ENCODE assay signal across 8 cellular contexts in the genomic region with DNA sequence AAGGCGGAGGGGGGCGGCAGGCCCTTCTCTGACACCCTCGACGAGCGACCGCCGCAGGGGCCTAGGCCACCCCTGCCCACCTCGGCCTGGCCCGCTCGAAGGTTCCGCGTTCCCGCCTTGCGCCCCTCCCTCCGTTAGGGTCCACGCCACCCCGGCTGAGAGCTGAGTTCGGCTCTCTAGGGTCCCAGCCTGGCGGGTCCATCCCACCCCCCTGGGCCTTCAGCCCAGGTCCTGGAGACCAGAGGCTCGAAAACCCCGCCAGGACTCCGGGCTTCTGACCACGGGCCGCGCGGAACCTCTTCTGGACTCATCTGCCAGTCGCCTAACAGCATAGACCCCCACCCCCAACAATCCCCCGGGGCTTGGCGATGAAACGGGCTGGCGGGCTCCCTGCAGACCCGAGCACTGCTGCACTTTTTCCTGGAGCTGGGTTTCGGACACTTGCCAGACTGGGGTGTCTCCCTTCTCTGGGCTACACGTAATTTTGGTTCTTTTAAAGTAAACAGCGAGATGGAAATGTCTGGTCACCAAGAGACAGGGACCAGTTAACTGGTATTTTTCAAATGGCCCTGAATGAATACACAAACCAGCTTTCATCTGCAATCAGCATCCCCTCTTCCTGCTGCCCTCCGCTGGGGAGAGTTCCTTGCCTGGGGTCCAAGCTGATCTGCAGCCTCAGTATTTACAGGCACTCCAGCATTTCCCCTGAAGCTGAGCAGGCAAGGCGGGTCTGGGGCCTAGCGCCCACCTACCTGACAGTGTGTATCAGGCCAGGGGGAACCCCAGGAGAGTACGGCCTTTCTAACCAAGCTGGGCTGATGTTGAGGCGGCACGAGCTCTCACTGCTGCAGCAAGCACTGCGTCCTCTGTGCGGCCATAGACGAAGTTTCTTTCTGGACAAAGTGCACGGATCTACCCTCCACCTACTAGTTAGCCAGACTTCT. TPM values are rescaled to one million over a fixed set of nuclear protein-coding genes. Genes with fewer than 3 reads are reported as not detected.
DNase-seq lines count a peak whose midpoint lies in the region; ATAC-seq and TF ChIP-seq lines count a peak whose summit lies in the region.

No MANE protein-coding gene starts in this region.

- H3K9me2 ChIP-seq in Loucy (replicated peaks; ENCODE audit: low read depth, low read length): no peaks in the 10 kb centered on the region

- TF ChIP-seq CTCF in Loucy (conservative IDR thresholded peaks at IDR 0.05; ENCODE audit: low read length) (no peak), neutrophil (IDR thresholded peaks at IDR 0.05) (no peak)

- in situ Hi-C loops in ACHN (cut with HindIII; ENCODE audit: low pct_ligation_motif_present, low pct_unique_long_range_greater_than_20kb, low sequenced_read_pairs): no loop called here

- no peaks in the 10 kb centered on the region for H3K9me3 Mint-ChIP-seq in CD4-positive, CD25-positive, alpha-beta regulatory T cell
- H3K9me3 Mint-ChIP-seq in effector memory CD8-positive, alpha-beta T cell: no peaks in the 10 kb centered on the region

- peaks cover 0 to 30% (median 14%) of the 10 kb centered on the region in 4 donors for H3K4me1 Mint-ChIP-seq in CD4-positive, CD25-positive, alpha-beta regulatory T cell
- H3K4me1 Mint-ChIP-seq in effector memory CD8-positive, alpha-beta T cell (ENCODE audit: low read depth in 2 of 2): peaks cover 20 to 28% of the 10 kb centered on the region in 2 donors

- no peaks in the 10 kb centered on the region for H3K27me3 ChIP-seq in CD4-positive, CD25-positive, alpha-beta regulatory T cell (ENCODE audit: control insufficient read depth, insufficient read depth, low read length)
- H3K27me3 ChIP-seq in Loucy (ENCODE audit: insufficient read depth, low read length, poor library complexity, severe bottlenecking): no peaks in the 10 kb centered on the region
- H3K27me3 ChIP-seq in neutrophil: no peaks in the 10 kb centered on the region

- no peaks in the 10 kb centered on the region for H3K27me3 Mint-ChIP-seq in CD4-positive, CD25-positive, alpha-beta regulatory T cell
- no peaks in the 10 kb centered on the region for H3K27me3 Mint-ChIP-seq in effector memory CD8-positive, alpha-beta T cell

- peaks cover 35% of the 10 kb centered on the region for H3K36me3 ChIP-seq in CD4-positive, CD25-positive, alpha-beta regulatory T cell (ENCODE audit: control insufficient read depth, insufficient read depth, low read length)
- H3K36me3 ChIP-seq in Loucy (ENCODE audit: insufficient read depth, low read length): peaks cover 28% of the 10 kb centered on the region; the same call in 1 of the 2 replicates
- peaks cover 29% of the 10 kb centered on the region for H3K36me3 ChIP-seq in neutrophil

- H3K4me3 Mint-ChIP-seq in CD4-positive, CD25-positive, alpha-beta regulatory T cell: peak overlapping the region; percentile 59 to 88 (median 83)
- peak overlapping the region; percentile 71 to 84 for H3K4me3 Mint-ChIP-seq in effector memory CD8-positive, alpha-beta T cell

- H3K4me2 ChIP-seq in Loucy (ENCODE audit: low read depth, low read length, poor library complexity, severe bottlenecking): peak overlapping the region; percentile 96

- H3K9ac ChIP-seq in Loucy (ENCODE audit: low read depth, low read length, poor library complexity, severe bottlenecking): peak overlapping the region; percentile 80

- H3K4me3 ChIP-seq in CD4-positive, CD25-positive, alpha-beta regulatory T cell (ENCODE audit: low read depth, low read length): no peak overlapping the region
- H3K4me3 ChIP-seq in Loucy (ENCODE audit: low read length, poor library complexity, severe bottlenecking): peak overlapping the region; percentile 74
- peak overlapping the region; percentile 75 to 76 for H3K4me3 ChIP-seq in neutrophil (ENCODE audit: low read depth in 1 of 2, low read length in 1 of 2)

- ATAC-seq in CD4-positive, CD25-positive, alpha-beta regulatory T cell (ENCODE audit: low read depth in 2 of 2): no peak
- no peak for ATAC-seq in effector memory CD8-positive, alpha-beta T cell (replicated peaks)

- peaks cover 5% of the 10 kb centered on the region for H3F3A ChIP-seq in Loucy (ENCODE audit: low read depth)

- H2AFZ ChIP-seq in Loucy (ENCODE audit: low read length): no peak overlapping the region

- peak overlapping the region; percentile 66 for H3K27ac ChIP-seq in CD4-positive, CD25-positive, alpha-beta regulatory T cell (ENCODE audit: insufficient read depth, low read length, poor library complexity, severe bottlenecking)
- H3K27ac ChIP-seq in neutrophil: peak overlapping the region; percentile 80

- H3K27ac Mint-ChIP-seq in CD4-positive, CD25-positive, alpha-beta regulatory T cell: peak overlapping the region in 2 of 3 donors; percentile 43 to 60
- H3K27ac Mint-ChIP-seq in effector memory CD8-positive, alpha-beta T cell: peak overlapping the region in 1 of 2 donors; percentile 93

- peaks cover 41% of the 10 kb centered on the region for H3K79me2 ChIP-seq in Loucy (ENCODE audit: insufficient read depth, low read length)

- H3K4me1 ChIP-seq in CD4-positive, CD25-positive, alpha-beta regulatory T cell (ENCODE audit: control insufficient read depth, insufficient read depth, low read length, poor library complexity, severe bottlenecking): peaks cover 17% of the 10 kb centered on the region
- H3K4me1 ChIP-seq in Loucy (ENCODE audit: insufficient read depth, low read length, poor library complexity, severe bottlenecking): peaks cover 27% of the 10 kb centered on the region
- peaks cover 19 to 20% of the 10 kb centered on the region in 2 experiments for H3K4me1 ChIP-seq in neutrophil (ENCODE audit: control insufficient read depth in 1 of 2, insufficient read depth in 1 of 2, low read depth in 1 of 2, low read length in 1 of 2)

- no peak for DNase-seq in CD4-positive, CD25-positive, alpha-beta regulatory T cell
- no peak for DNase-seq in effector memory CD8-positive, alpha-beta T cell
- DNase-seq in ACHN: no peak
- DNase-seq in NOMO-1 treated with DMSO at 0.1 percent for 48 hours (lab: John Stamatoyannopoulos, UW; ENCODE audit: unreplicated experiment): no peak
- DNase-seq in activated CD4-positive, alpha-beta T cell treated with anti-CD3 and anti-CD28 coated beads for 48 hours: no peak
- no peak for DNase-seq in stimulated activated CD4-positive, alpha-beta T cell treated with anti-CD3 and anti-CD28 coated beads, Interleukin-4, amount 100 ng/mL, for 4 hours

- H3K9me3 ChIP-seq in CD4-positive, CD25-positive, alpha-beta regulatory T cell (ENCODE audit: control insufficient read depth in 2 of 2, low read length in 2 of 2): no peaks in the 10 kb centered on the region
- H3K9me3 ChIP-seq in Loucy (ENCODE audit: insufficient read depth, low read depth, low read length): no peaks in the 10 kb centered on the region
- H3K9me3 ChIP-seq in neutrophil: no peaks in the 10 kb centered on the region

- peaks cover 9% of the 10 kb centered on the region for H3K36me3 Mint-ChIP-seq in CD4-positive, CD25-positive, alpha-beta regulatory T cell
- peaks cover 35% of the 10 kb centered on the region for H3K36me3 Mint-ChIP-seq in effector memory CD8-positive, alpha-beta T cell (ENCODE audit: insufficient read depth)

- H4K20me1 ChIP-seq in Loucy (ENCODE audit: insufficient read depth, low read length, poor library complexity, severe bottlenecking): no peaks in the 10 kb centered on the region

RNA-seq across cellular contexts. Expression of a gene that starts 0.6 kb away (rescaled TPM):
- 18.7 TPM for total RNA-seq in CD4-positive, CD25-positive, alpha-beta regulatory T cell
- 10 to 100 TPM; 16.9 to 24.3 (median 20.1) TPM for polyA plus RNA-seq in CD4-positive, CD25-positive, alpha-beta regulatory T cell

RNA-seq across cellular contexts. Expression of a gene that starts 7.3 kb away (rescaled TPM):
- 118 TPM for total RNA-seq in CD4-positive, CD25-positive, alpha-beta regulatory T cell
- 10 to 100 TPM; 58.0 to 68.8 (median 64.8) TPM for polyA plus RNA-seq in CD4-positive, CD25-positive, alpha-beta regulatory T cell

RNA-seq across cellular contexts. Expression of a gene that starts 19.0 kb away (rescaled TPM):
- 3.6 TPM for total RNA-seq in CD4-positive, CD25-positive, alpha-beta regulatory T cell
- polyA plus RNA-seq in CD4-positive, CD25-positive, alpha-beta regulatory T cell: 10 to 100 TPM in 3 of 4 donors, 1 to 10 TPM in 1; 8.7 to 16.6 (median 15.8) TPM

RNA-seq across cellular contexts. Expression of a gene that starts 42.2 kb away (rescaled TPM):
- total RNA-seq in CD4-positive, CD25-positive, alpha-beta regulatory T cell: 118 TPM
- 100 to 1,000 TPM in 1 of 4 donors, 10 to 100 TPM in 3; 77.7 to 112 (median 91.2) TPM for polyA plus RNA-seq in CD4-positive, CD25-positive, alpha-beta regulatory T cell

RNA-seq across cellular contexts. Expression of a gene that starts 43.5 kb away (rescaled TPM):
- total RNA-seq in CD4-positive, CD25-positive, alpha-beta regulatory T cell: 15.5 TPM
- 1 to 10 TPM; 1.7 to 3.6 (median 2.3) TPM for polyA plus RNA-seq in CD4-positive, CD25-positive, alpha-beta regulatory T cell
